20 cellular contexts compared by ENCODE assay signal in genomic region chr3:97916576-97916975, GRCh38.
"Had no signal": no experiment of that assay in that cellular context is flagged by ENCODE, and none has a peak within 500 bp of the region (broad histone marks: within the 10 kb centered on the region; RNA-seq: fewer than 3 reads in every experiment).

No MANE protein-coding gene starts in this region.

- DNase-seq: Kasumi-1, MM.1S, NCI-H1092 treated with DMSO at 0.1 percent for 48 hours, NCI-H1436, NCI-H187, NCI-H2029, NCI-H2081 treated with DMSO at 0.1 percent for 48 hours, NCI-H2171, NCI-H226, NCI-H446, NCI-H510A, NCI-H524 treated with DMSO at 0.1 percent for 48 hours, NCI-H69, NCI-H774, RPMI8226, SHP77, SK-N-SH had no signal

- H3K9me3 ChIP-seq: SK-N-SH had no signal

- H3K4me3 ChIP-seq: K562 had no signal

- ATAC-seq: K562 had no signal

- H3K27ac ChIP-seq: HL-60, KMS-11 had no signal
